Comparison of ENCODE assay signal across 24 cellular contexts in genomic region chr2:47727956-47728355, GRCh38.
"Had no signal": no experiment of that assay in that cellular context is flagged by ENCODE, and none has a peak within 500 bp of the region (broad histone marks: within the 10 kb centered on the region; RNA-seq: fewer than 3 reads in every experiment).

No MANE protein-coding gene starts in this region.

- H3K27ac Mint-ChIP-seq: activated CD4-positive, alpha-beta T cell treated with anti-CD3 and anti-CD28 coated beads, Interleukin-2, amount 10 ng/mL, durations not matched to agents 7 days and 5 days; activated CD8-positive, alpha-beta T cell treated with anti-CD3 and anti-CD28 coated beads for 36 hours; activated naive CD8-positive, alpha-beta T cell treated with anti-CD3 and anti-CD28 coated beads, Interleukin-2, amount 10 ng/mL, durations not matched to agents 7 days and 5 days; T-helper 17 cell; WTC11 had no signal

- H3K9ac ChIP-seq: SK-N-SH had no signal

- H3K4me3 ChIP-seq: adrenal gland, Peyer's patch, SJCRH30 had no signal

- H3K9me3 ChIP-seq: adrenal gland, Peyer's patch, SJCRH30, SK-N-SH had no signal

- H3K27ac ChIP-seq: adrenal gland, Peyer's patch, RWPE1, SJCRH30 had no signal

- H3K4me1 ChIP-seq: adrenal gland, SJCRH30 had no signal

- H3K4me1 Mint-ChIP-seq: activated CD4-positive, alpha-beta T cell treated with anti-CD3 and anti-CD28 coated beads, Interleukin-2, amount 10 ng/mL, durations not matched to agents 7 days and 5 days; activated naive CD8-positive, alpha-beta T cell treated with anti-CD3 and anti-CD28 coated beads, Interleukin-2, amount 10 ng/mL, durations not matched to agents 7 days and 5 days; T-helper 17 cell had no signal

- H3K27me3 ChIP-seq: adrenal gland, Peyer's patch had no signal

- H3K4me2 ChIP-seq: SK-N-SH had no signal

- H3K36me3 ChIP-seq: adrenal gland, Peyer's patch, SJCRH30 had no signal

- DNase-seq: activated CD4-positive, alpha-beta T cell treated with anti-CD3 and anti-CD28 coated beads, Interleukin-2, amount 10 ng/mL, durations not matched to agents 7 days and 5 days; activated CD8-positive, alpha-beta memory T cell treated with anti-CD3 and anti-CD28 coated beads, Interleukin-2, amount 50 U/mL, for 4 hours; activated CD8-positive, alpha-beta T cell treated with anti-CD3 and anti-CD28 coated beads for 36 hours; activated naive CD4-positive, alpha-beta T cell treated with anti-CD3 and anti-CD28 coated beads, Interleukin-2, amount 50 U/mL, for 16 hours; activated naive CD8-positive, alpha-beta T cell treated with anti-CD3 and anti-CD28 coated beads, Interleukin-2, amount 10 ng/mL, durations not matched to agents 7 days and 5 days; adrenal gland; anterior cingulate cortex; cerebellar nuclear complex; KG1; NCI-H1092; NCI-H1417; NCI-H1930; NCI-H2171; NCI-H2227 treated with DMSO at 0.1 percent for 48 hours; NCI-H526; NCI-H82; Peyer's patch; Right ventricle myocardium superior; SJCRH30; SK-N-SH; T-helper 17 cell; T-helper 9 cell had no signal

- H3K27me3 Mint-ChIP-seq: activated CD4-positive, alpha-beta T cell treated with anti-CD3 and anti-CD28 coated beads, Interleukin-2, amount 10 ng/mL, durations not matched to agents 7 days and 5 days; activated CD8-positive, alpha-beta T cell treated with anti-CD3 and anti-CD28 coated beads for 36 hours had no signal

- H3K9me2 ChIP-seq: SK-N-SH had no signal

- H3K36me3 Mint-ChIP-seq: activated naive CD8-positive, alpha-beta T cell treated with anti-CD3 and anti-CD28 coated beads, Interleukin-2, amount 10 ng/mL, durations not matched to agents 7 days and 5 days had no signal

- H3K9me3 Mint-ChIP-seq: activated CD4-positive, alpha-beta T cell treated with anti-CD3 and anti-CD28 coated beads, Interleukin-2, amount 10 ng/mL, durations not matched to agents 7 days and 5 days; activated CD8-positive, alpha-beta T cell treated with anti-CD3 and anti-CD28 coated beads for 36 hours; activated naive CD8-positive, alpha-beta T cell treated with anti-CD3 and anti-CD28 coated beads, Interleukin-2, amount 10 ng/mL, durations not matched to agents 7 days and 5 days had no signal

- ATAC-seq: activated CD8-positive, alpha-beta T cell treated with anti-CD3 and anti-CD28 coated beads for 36 hours; T-helper 17 cell; WTC11 had no signal

- H3K4me3 Mint-ChIP-seq: activated CD4-positive, alpha-beta T cell treated with anti-CD3 and anti-CD28 coated beads, Interleukin-2, amount 10 ng/mL, durations not matched to agents 7 days and 5 days; activated CD8-positive, alpha-beta T cell treated with anti-CD3 and anti-CD28 coated beads for 36 hours; activated naive CD8-positive, alpha-beta T cell treated with anti-CD3 and anti-CD28 coated beads, Interleukin-2, amount 10 ng/mL, durations not matched to agents 7 days and 5 days; T-helper 17 cell; WTC11 had no signal
